In the genomic region with DNA sequence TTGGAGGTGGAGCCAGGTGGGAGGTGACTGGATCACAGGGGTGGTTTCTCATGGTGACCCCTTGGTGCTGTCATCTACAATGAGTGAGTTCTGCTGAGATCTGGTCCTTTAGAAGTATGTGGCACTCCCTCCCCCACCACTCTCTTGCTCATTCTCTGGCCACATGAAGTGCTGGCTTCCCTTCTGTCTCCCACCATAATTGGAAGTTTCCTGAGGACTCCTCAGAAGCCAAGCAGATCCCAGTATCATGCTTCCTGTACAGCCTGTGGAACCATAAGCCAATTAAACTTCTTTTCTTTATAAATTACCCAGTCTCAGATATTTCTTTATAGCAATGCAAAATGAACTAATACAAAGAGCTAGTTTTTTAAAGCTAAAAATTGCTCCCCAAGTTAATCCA, we compare ENCODE assay signal across 6 cellular contexts.
"Had no signal": no experiment of that assay in that cellular context is flagged by ENCODE, and none has a peak within 500 bp of the region (broad histone marks: within the 10 kb centered on the region; RNA-seq: fewer than 3 reads in every experiment).

No MANE protein-coding gene starts in this region.

- ATAC-seq: K562 had no signal

- H3K4me3 ChIP-seq: GM23248, K562 had no signal

- H2AFZ ChIP-seq: GM23248 had no signal

- H3K27ac ChIP-seq: GM23248 had no signal

- DNase-seq: GM23248, H9, HCEC 1CT, HFFc6, IMR-90 had no signal
